Comparison of ENCODE assay signal across 19 cellular contexts in the genomic region with DNA sequence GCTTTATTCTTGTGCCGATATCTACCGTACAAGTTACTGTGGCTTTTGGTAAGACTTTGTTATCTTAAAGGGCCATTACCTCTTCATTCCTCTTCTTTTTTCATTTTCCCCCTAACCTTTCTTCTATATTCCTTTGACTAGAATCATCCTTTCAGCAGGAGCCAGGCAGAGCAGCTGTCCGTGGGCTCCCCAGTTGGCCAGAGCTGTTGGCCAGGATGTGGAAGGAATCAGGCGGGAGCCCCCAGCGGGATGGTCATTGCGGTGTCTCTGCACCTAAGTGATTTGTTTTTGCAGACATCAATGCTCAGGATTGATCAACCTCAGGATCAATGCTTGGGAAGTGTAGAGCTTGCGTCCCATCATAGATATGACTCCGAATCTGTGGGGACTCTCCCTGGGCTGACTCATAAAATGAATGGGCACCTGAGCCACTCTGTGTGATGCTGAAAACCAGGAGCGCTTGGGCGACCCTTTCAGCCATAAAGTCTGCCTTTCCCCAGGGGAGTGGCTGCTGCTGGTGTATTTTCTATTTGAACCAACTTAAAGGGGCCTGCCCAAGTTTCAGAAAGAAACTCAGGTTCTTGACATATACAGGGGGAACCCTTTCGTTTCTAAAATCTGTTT. TPM values are rescaled to one million over a fixed set of nuclear protein-coding genes. Genes with fewer than 3 reads are reported as not detected.
"Had no signal": no experiment of that assay in that cellular context is flagged by ENCODE, and none has a peak within 500 bp of the region (broad histone marks: within the 10 kb centered on the region; RNA-seq: fewer than 3 reads in every experiment).

No MANE protein-coding gene starts in this region.

- ATAC-seq: left lobe of liver had no signal

- H3K4me3 ChIP-seq: adrenal gland, cardiac muscle cell, colonic mucosa, esophagus muscularis mucosa, hepatocyte, skin epidermis had no signal

- H3K27me3 Mint-ChIP-seq: type B pancreatic cell had no signal

- H3K4me3 Mint-ChIP-seq: nephron, type B pancreatic cell had no signal

- H3K27me3 ChIP-seq: adrenal gland, cardiac muscle cell, colonic mucosa, esophagus muscularis mucosa, hepatocyte had no signal

- H3K36me3 ChIP-seq: adrenal gland, cardiac muscle cell, colonic mucosa, esophagus muscularis mucosa had no signal

- H3K4me1 ChIP-seq: adrenal gland, colonic mucosa, esophagus muscularis mucosa had no signal

- H3K27ac ChIP-seq: adrenal gland, cardiac muscle cell, colonic mucosa, esophagus muscularis mucosa, hepatocyte, skin epidermis had no signal

- DNase-seq: activated gamma-delta T cell; adrenal gland; colonic mucosa; islet precursor cell; mammary epithelial cell; nucleus accumbens; stimulated activated CD4-positive, alpha-beta T cell treated with anti-CD3 and anti-CD28 coated beads, Interleukin-4, amount 100 ng/mL, for 4 hours; stimulated activated CD8-positive, alpha-beta memory T cell treated with anti-CD3 and anti-CD28 coated beads, Interleukin-4, amount 100 ng/mL, for 48 hours; stimulated activated naive CD4-positive, alpha-beta T cell treated with Interleukin-2 at 50 U/mL for 16 hours had no signal

- H3K27ac Mint-ChIP-seq: type B pancreatic cell had no signal

- H3K9me3 ChIP-seq: adrenal gland, colonic mucosa, esophagus muscularis mucosa had no signal

- H3K36me3 Mint-ChIP-seq: type B pancreatic cell had no signal

- H3K9me3 Mint-ChIP-seq: nephron, type B pancreatic cell had no signal

RNA-seq across cellular contexts. Expression of a gene that starts 59.0 kb away (rescaled TPM):
- total RNA-seq: adrenal gland, cardiac muscle cell, colonic mucosa, esophagus muscularis mucosa, hepatocyte, left lobe of liver, mammary epithelial cell, mononuclear cell, SK-MEL-5, temporal lobe had no signal
- polyA plus RNA-seq: adrenal gland, hepatocyte, mammary epithelial cell had no signal
